ENCODE assay signal across 19 cellular contexts in genomic region chr3:69811452-69812401, GRCh38.
DNase-seq lines count a peak whose midpoint lies in the region; ATAC-seq, FAIRE-seq and TF ChIP-seq lines count a peak whose summit lies in the region.
"Had no signal": no experiment of that assay in that cellular context is flagged by ENCODE, and none has a peak within 500 bp of the region (broad histone marks: within the 10 kb centered on the region; RNA-seq: fewer than 3 reads in every experiment).

No MANE protein-coding gene starts in this region.

- peak; percentile 40 for DNase-seq in EH (ENCODE audit: low read depth)
- no peak for DNase-seq in bronchial epithelial cell (ENCODE audit: low read depth)
- DNase-seq in hepatocyte (ENCODE audit: low spot score) = peak; percentile 27
- DNase-seq in renal cortical epithelial cell (ENCODE audit: low read depth) = peak; percentile 39
- no peak for DNase-seq in CD8-positive, alpha-beta T cell
- DNase-seq in amniotic stem cell (lab: John Stamatoyannopoulos, UW) = no peak
- no peak for DNase-seq in progenitor cell of endocrine pancreas (ENCODE audit: low spot score, unreplicated experiment)
- DNase-seq: Calu3; CD4-positive, CD25-positive, alpha-beta regulatory T cell; DMS79 treated with DMSO at 0.1 percent for 48 hours; GDM1; NCI-H1092; NCI-H2227 treated with DMSO at 0.1 percent for 48 hours; NCI-H524 treated with DMSO at 0.1 percent for 48 hours; NK-92 treated with Interleukin-12 subunit alpha and Interleukin-12 subunit beta, amount 100 ng/mL, for 24 hours; PC-3 had no signal

- no peaks in the 10 kb centered on the region for H3K79me2 ChIP-seq in hepatocyte

- H3K4me3 Mint-ChIP-seq in CD8-positive, alpha-beta T cell = no peak overlapping the region
- H3K4me3 Mint-ChIP-seq in progenitor cell of endocrine pancreas (ENCODE audit: low read depth) = no peak overlapping the region
- H3K4me3 Mint-ChIP-seq: CD4-positive, CD25-positive, alpha-beta regulatory T cell; GM23338 had no signal

- no peaks in the 10 kb centered on the region for H3K36me3 Mint-ChIP-seq in CD8-positive, alpha-beta T cell
- H3K36me3 Mint-ChIP-seq in progenitor cell of endocrine pancreas (ENCODE audit: insufficient read depth) = no peaks in the 10 kb centered on the region
- H3K36me3 Mint-ChIP-seq: CD4-positive, CD25-positive, alpha-beta regulatory T cell had no signal

- no peaks in the 10 kb centered on the region for H3K36me3 ChIP-seq in bronchial epithelial cell (ENCODE audit: control insufficient read depth, insufficient read depth, low read length)
- H3K36me3 ChIP-seq in hepatocyte (replicated peaks; ENCODE audit: insufficient read depth, low read depth) = no peaks in the 10 kb centered on the region
- no peaks in the 10 kb centered on the region for H3K36me3 ChIP-seq in CD8-positive, alpha-beta T cell (ENCODE audit: insufficient read depth, low read length)

- no peak overlapping the region for H3K27ac ChIP-seq in hepatocyte
- no peak overlapping the region for H3K27ac ChIP-seq in CD8-positive, alpha-beta T cell (ENCODE audit: low read depth, low read length)

- H3K4me3 ChIP-seq in bronchial epithelial cell (ENCODE audit: low read depth, low read length) (no peak overlapping the region), hepatocyte (no peak overlapping the region)
- H3K4me3 ChIP-seq in CD8-positive, alpha-beta T cell (ENCODE audit: low read depth, low read length) = no peak overlapping the region
- H3K4me3 ChIP-seq: GM23338 had no signal

- FAIRE-seq in bronchial epithelial cell (lab: Jason Lieb, UNC) = peak; percentile 92
- FAIRE-seq: GM12892, HTR-8/SVneo had no signal

- 71% methylated on average over 4 of the region's 4 CpGs for WGBS in hepatocyte (ENCODE audit: low lambda C conversion rate, missing lambda C conversion rate)

- ATAC-seq in CD8-positive, alpha-beta T cell = no peak
- ATAC-seq: GM23338, PC-3 had no signal

- no peaks in the 10 kb centered on the region for H3K9me3 ChIP-seq in hepatocyte (ENCODE audit: low read depth)
- H3K9me3 ChIP-seq in CD8-positive, alpha-beta T cell (ENCODE audit: low read length) = no peaks in the 10 kb centered on the region

- CTCF ChIA-PET in CD8-positive, alpha-beta T cell (lab: Charles Lee) = no interaction called here

- H4K20me1 ChIP-seq in hepatocyte (ENCODE audit: insufficient read depth, poor library complexity, severe bottlenecking) = no peaks in the 10 kb centered on the region

- H3K27me3 ChIP-seq in bronchial epithelial cell (ENCODE audit: control insufficient read depth, insufficient read depth, low read length) (no peaks in the 10 kb centered on the region), hepatocyte (no peaks in the 10 kb centered on the region)
- H3K27me3 ChIP-seq in CD8-positive, alpha-beta T cell (ENCODE audit: insufficient read depth, low read length) = no peaks in the 10 kb centered on the region

- POLR2A ChIA-PET in CD8-positive, alpha-beta T cell (lab: Charles Lee) = no interaction called here

- H3K9me3 Mint-ChIP-seq in CD8-positive, alpha-beta T cell = no peaks in the 10 kb centered on the region
- H3K9me3 Mint-ChIP-seq in progenitor cell of endocrine pancreas (ENCODE audit: low read depth) = no peaks in the 10 kb centered on the region
- H3K9me3 Mint-ChIP-seq: GM23338 had no signal

- no peaks in the 10 kb centered on the region for H3K9me2 ChIP-seq in hepatocyte (replicated peaks; ENCODE audit: insufficient read depth)

- H3K4me2 ChIP-seq in hepatocyte = no peak overlapping the region
- H3K4me2 ChIP-seq: GM23338 had no signal

- H2AFZ ChIP-seq in hepatocyte = no peak overlapping the region
- H2AFZ ChIP-seq: GM23338 had no signal

- no peaks in the 10 kb centered on the region for H3K4me1 Mint-ChIP-seq in CD8-positive, alpha-beta T cell (ENCODE audit: low read depth)
- H3K4me1 Mint-ChIP-seq in progenitor cell of endocrine pancreas (ENCODE audit: low read depth) = peaks cover 5% of the 10 kb centered on the region
- H3K4me1 Mint-ChIP-seq: CD4-positive, CD25-positive, alpha-beta regulatory T cell had no signal

- H3K4me1 ChIP-seq in hepatocyte (ENCODE audit: insufficient read depth) = no peaks in the 10 kb centered on the region
- no peaks in the 10 kb centered on the region for H3K4me1 ChIP-seq in CD8-positive, alpha-beta T cell (ENCODE audit: insufficient read depth, low read length)

- intact Hi-C loops in CD8-positive, alpha-beta T cell (cut with DNase I, micrococcal nuclease) = no loop called here

- no peak overlapping the region for H3K27ac Mint-ChIP-seq in CD8-positive, alpha-beta T cell
- H3K27ac Mint-ChIP-seq in progenitor cell of endocrine pancreas = no peak overlapping the region
- H3K27ac Mint-ChIP-seq: CD4-positive, CD25-positive, alpha-beta regulatory T cell; GM23338 had no signal

- H3K27me3 Mint-ChIP-seq in CD8-positive, alpha-beta T cell (ENCODE audit: low read depth) = no peaks in the 10 kb centered on the region
- H3K27me3 Mint-ChIP-seq in progenitor cell of endocrine pancreas = no peaks in the 10 kb centered on the region

- TF ChIP-seq CTCF in bronchial epithelial cell (IDR thresholded peaks at IDR 0.05; ENCODE audit: insufficient read depth, low read length, severe bottlenecking) (no peak), hepatocyte (IDR thresholded peaks at IDR 0.05; ENCODE audit: poor library complexity) (no peak), progenitor cell of endocrine pancreas (IDR thresholded peaks at IDR 0.05; ENCODE audit: unreplicated experiment) (no peak)
- no peak for TF ChIP-seq CTCF in CD8-positive, alpha-beta T cell (IDR thresholded peaks at IDR 0.05)

Comparison
In these comparisons a context has a peak if more than half of its experiments do, and no peak if none do; other contexts are left out.
1. DNase-seq: peak in EH (single experiment), hepatocyte (single experiment) and renal cortical epithelial cell (single experiment); none in bronchial epithelial cell (single experiment), CD8-positive, alpha-beta T cell (0 of 7), amniotic stem cell (single experiment) and progenitor cell of endocrine pancreas (single experiment).